In the genomic region with DNA sequence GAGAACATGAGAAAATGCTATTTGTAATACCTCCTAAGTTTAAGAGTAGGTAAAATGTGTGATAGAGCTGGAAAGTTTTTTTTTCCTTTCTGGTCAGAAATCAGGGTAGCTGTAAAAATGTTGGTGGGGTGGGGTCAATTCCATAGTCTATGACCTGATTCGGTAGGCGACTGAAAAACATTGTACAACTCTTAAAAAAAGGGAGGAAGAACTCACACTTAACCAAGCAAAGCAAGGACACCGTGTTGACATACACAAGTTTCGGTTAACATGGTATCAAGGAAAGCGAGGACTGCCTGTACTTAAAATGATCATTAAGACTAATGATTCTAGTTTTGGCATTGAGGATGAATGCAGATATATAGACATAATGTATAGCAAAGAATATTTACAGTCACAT, we compare ENCODE assay signal across 14 cellular contexts. TPM values are rescaled to one million over a fixed set of nuclear protein-coding genes. Genes with fewer than 3 reads are reported as not detected.
DNase-seq lines count a peak whose midpoint lies in the region; ATAC-seq and TF ChIP-seq lines count a peak whose summit lies in the region.
"Had no signal": no experiment of that assay in that cellular context is flagged by ENCODE, and none has a peak within 500 bp of the region (broad histone marks: within the 10 kb centered on the region; RNA-seq: fewer than 3 reads in every experiment).

No MANE protein-coding gene starts in this region.

- H3K4me1 ChIP-seq in DND-41 (ENCODE audit: insufficient read depth, low read length) = peaks cover 46% of the 10 kb centered on the region
- peaks cover 7% of the 10 kb centered on the region for H3K4me1 ChIP-seq in IMR-90 (ENCODE audit: control insufficient read depth, insufficient read depth, low read length)

- H3K36me3 ChIP-seq in DND-41 (ENCODE audit: insufficient read depth, low read length) (peaks cover 35% of the 10 kb centered on the region), IMR-90 (ENCODE audit: control insufficient read depth, insufficient read depth, low read length) (no peaks in the 10 kb centered on the region), MG63 (peaks cover 2% of the 10 kb centered on the region; the same call in 1 of the 2 replicates)
- H3K36me3 ChIP-seq: sigmoid colon, thoracic aorta had no signal

- peak overlapping the region; percentile 53; the same call in 1 of the 2 replicates for H3K18ac ChIP-seq in IMR-90 (ENCODE audit: low read depth, low read length)

- H3K23ac ChIP-seq in IMR-90 (ENCODE audit: low read depth, low read length) = peak overlapping the region; percentile 81

- H3K9me3 ChIP-seq in DND-41 (ENCODE audit: insufficient read depth, low read length, severe bottlenecking) (no peaks in the 10 kb centered on the region), IMR-90 (ENCODE audit: control insufficient read depth, insufficient read depth, low read length) (0 out of 2 replicates have a peak, but pooled peaks cover 2% of the 10 kb centered on the region), MG63 (no peaks in the 10 kb centered on the region)
- H3K9me3 ChIP-seq: sigmoid colon, thoracic aorta had no signal

- DNase-seq in DND-41 (no peak), IMR-90 (no peak), neural crest cell (ENCODE audit: low read depth, low spot score) (no peak), MG63 (no peak), NCI-H2196 treated with DMSO at 0.1 percent for 48 hours (lab: John Stamatoyannopoulos, UW; ENCODE audit: unreplicated experiment) (no peak)
- no peak for DNase-seq in activated naive CD8-positive, alpha-beta T cell treated with anti-CD3 and anti-CD28 coated beads for 36 hours
- DNase-seq in stimulated activated CD4-positive, alpha-beta T cell treated with anti-CD3 and anti-CD28 coated beads, Interleukin-1b, Interleukin-23, amount 100 ng/mL, for 48 hours = no peak
- DNase-seq: activated CD8-positive, alpha-beta memory T cell treated with anti-CD3 and anti-CD28 coated beads, Interleukin-2, amount 10 ng/mL, durations not matched to agents 7 days and 5 days; aorta; foreskin fibroblast; islet precursor cell; NCI-H2107; sigmoid colon had no signal

- H2AK9ac ChIP-seq in IMR-90 (replicated peaks; ENCODE audit: low read depth, low read length, poor library complexity) = no peak overlapping the region

- peak overlapping the region; percentile 81 for H3K14ac ChIP-seq in IMR-90 (replicated peaks; ENCODE audit: low read depth, low read length)

- no peak for ATAC-seq in DND-41 (ENCODE audit: insufficient read depth, low read depth)
- ATAC-seq in IMR-90 (ENCODE audit: low read depth) = no peak
- ATAC-seq: activated CD8-positive, alpha-beta memory T cell treated with anti-CD3 and anti-CD28 coated beads, Interleukin-2, amount 10 ng/mL, durations not matched to agents 7 days and 5 days had no signal

- H4K91ac ChIP-seq in IMR-90 (ENCODE audit: insufficient read depth, low read depth, low read length) = peak overlapping the region; percentile 43

- peaks cover 91% of the 10 kb centered on the region for H3K79me2 ChIP-seq in DND-41 (ENCODE audit: insufficient read depth, low read length)

- H4K8ac ChIP-seq in IMR-90 (ENCODE audit: low read depth in 2 of 2, low read length in 2 of 2) = peak overlapping the region; percentile 32 to 76; a peak in 3 of 4 replicates

- no peak for TF ChIP-seq RAD21 in IMR-90 (IDR thresholded peaks at IDR 0.05; ENCODE audit: low read length)

- peaks cover 14% of the 10 kb centered on the region for H3K36me3 Mint-ChIP-seq in activated naive CD8-positive, alpha-beta T cell treated with anti-CD3 and anti-CD28 coated beads for 36 hours
- H3K36me3 Mint-ChIP-seq in neural crest cell (ENCODE audit: low read depth) = no peaks in the 10 kb centered on the region

- H2AK5ac ChIP-seq in IMR-90 (ENCODE audit: low read depth, low read length) = peak overlapping the region; percentile 90

- peaks cover 14 to 49% of the 10 kb centered on the region in 2 experiments for H3K79me1 ChIP-seq in IMR-90 (ENCODE audit: low read depth in 1 of 2, low read length in 2 of 2)

- CTCF ChIA-PET in IMR-90 (lab: Yijun Ruan, JAX) = interaction anchor here (0.7 to 1.2 kb wide), 2 partner anchors 509 to 565 kb away, joined by 3 read pairs; no protein-coding TSS in a partner anchor

- peak overlapping the region; percentile 89 for H3K9ac ChIP-seq in DND-41 (ENCODE audit: low read depth, low read length)
- H3K9ac ChIP-seq in IMR-90 (ENCODE audit: low read depth, low read length) = no peak overlapping the region

- intact Hi-C loops in IMR-90 (cut with micrococcal nuclease) = loop anchor here (5.0 kb wide), 1 partner anchor 180 kb away; no protein-coding TSS in a partner anchor

- no peaks in the 10 kb centered on the region for H3K27me3 Mint-ChIP-seq in activated naive CD8-positive, alpha-beta T cell treated with anti-CD3 and anti-CD28 coated beads for 36 hours
- peaks cover 20% of the 10 kb centered on the region for H3K27me3 Mint-ChIP-seq in neural crest cell (ENCODE audit: low read depth)
- H3K27me3 Mint-ChIP-seq: activated CD8-positive, alpha-beta memory T cell treated with anti-CD3 and anti-CD28 coated beads, Interleukin-2, amount 10 ng/mL, durations not matched to agents 7 days and 5 days had no signal

- H2AFZ ChIP-seq in DND-41 (ENCODE audit: low read depth, low read length) (no peak overlapping the region), IMR-90 (replicated peaks; ENCODE audit: low read length, poor library complexity) (no peak overlapping the region)

- H3K56ac ChIP-seq in IMR-90 (ENCODE audit: extremely low read depth, insufficient read depth, low read length) = 0 out of 2 replicates have a peak overlapping the region, but pooled peaks have one; percentile 39

- TF ChIP-seq CTCF in DND-41 (IDR thresholded peaks at IDR 0.05; ENCODE audit: borderline replicate concordance, extremely low read depth, low read length, poor library complexity, severe bottlenecking) (no peak), IMR-90 (conservative IDR thresholded peaks at IDR 0.05; ENCODE audit: low read depth, low read length) (no peak), neural crest cell (conservative IDR thresholded peaks at IDR 0.05) (no peak)

- H3K27me3 ChIP-seq in DND-41 (ENCODE audit: insufficient read depth, low read length, poor library complexity) = no peaks in the 10 kb centered on the region
- H3K27me3 ChIP-seq in IMR-90 (ENCODE audit: control insufficient read depth, insufficient read depth, low read length) = no peaks in the 10 kb centered on the region
- H3K27me3 ChIP-seq in MG63 = no peaks in the 10 kb centered on the region
- H3K27me3 ChIP-seq: sigmoid colon had no signal

- H3K4ac ChIP-seq in IMR-90 (ENCODE audit: low read depth, low read length) = peak overlapping the region; percentile 79; the same call in 1 of the 2 replicates

- POLR2A ChIA-PET in IMR-90 (lab: Charles Lee; ENCODE audit: unreplicated experiment) = no interaction called here

- no peak overlapping the region; the same call in 1 of the 2 replicates for H4K5ac ChIP-seq in IMR-90 (ENCODE audit: low read depth, low read length)

- peak overlapping the region; percentile 97 for H2BK15ac ChIP-seq in IMR-90 (ENCODE audit: low read depth, low read length)

- peak overlapping the region; percentile 71 for H2BK5ac ChIP-seq in IMR-90 (ENCODE audit: low read depth, low read length, poor library complexity, severe bottlenecking)

- dilution Hi-C loops in IMR-90 (cut with HindIII; ENCODE audit: low sequenced_read_pairs, unreplicated experiment) = no loop called here

- H4K20me1 ChIP-seq in DND-41 (ENCODE audit: insufficient read depth, low read length) = peaks cover 18% of the 10 kb centered on the region
- H4K20me1 ChIP-seq in IMR-90 (ENCODE audit: insufficient read depth, low read length) = peaks cover 16% of the 10 kb centered on the region; the same call in 1 of the 2 replicates

- H3K4me3 ChIP-seq in DND-41 (ENCODE audit: low read depth in 1 of 2, low read length in 2 of 2) (peak overlapping the region in 1 of 2 experiments; percentile 3; a peak in 1 of 4 replicates), IMR-90 (ENCODE audit: insufficient read depth, low read depth, low read length) (no peak overlapping the region), MG63 (no peak overlapping the region; the same call in 1 of the 2 replicates)

- H3K4me3 Mint-ChIP-seq in activated naive CD8-positive, alpha-beta T cell treated with anti-CD3 and anti-CD28 coated beads for 36 hours = peak overlapping the region; percentile 32
- peak overlapping the region; percentile 98 for H3K4me3 Mint-ChIP-seq in neural crest cell

- H3K27ac ChIP-seq in DND-41 (ENCODE audit: low read length) = peak overlapping the region; percentile 30; the same call in 1 of the 2 replicates
- no peak overlapping the region for H3K27ac ChIP-seq in IMR-90 (ENCODE audit: insufficient read depth, low read length)

- in situ Hi-C loops in IMR-90 (cut with MboI; ENCODE audit: low sequenced_read_pairs) = loop anchor here (10.0 kb wide), 1 partner anchor 542 kb away; no protein-coding TSS in a partner anchor

- no peaks in the 10 kb centered on the region for H3K9me3 Mint-ChIP-seq in activated naive CD8-positive, alpha-beta T cell treated with anti-CD3 and anti-CD28 coated beads for 36 hours
- no peaks in the 10 kb centered on the region for H3K9me3 Mint-ChIP-seq in neural crest cell

- peak overlapping the region; percentile 83 for H2BK20ac ChIP-seq in IMR-90 (ENCODE audit: low read depth, low read length)

- H2BK120ac ChIP-seq in IMR-90 (ENCODE audit: low read depth, low read length) = peak overlapping the region; percentile 93

- H3K9me1 ChIP-seq in IMR-90 (ENCODE audit: insufficient read depth, low read length) = peaks cover 8% of the 10 kb centered on the region

- no CpG with 5 or more reads among the region's 5 CpGs for WGBS in IMR-90 (ENCODE audit: extremely low coverage in 2 of 2, insufficient read length in 1 of 2), 2 experiments

- TF ChIP-seq POLR2A in IMR-90 (IDR thresholded peaks at IDR 0.05; ENCODE audit: low read depth, low read length) = no peak

- H3K27ac Mint-ChIP-seq in activated naive CD8-positive, alpha-beta T cell treated with anti-CD3 and anti-CD28 coated beads for 36 hours = no peak overlapping the region
- H3K27ac Mint-ChIP-seq in neural crest cell (ENCODE audit: unreplicated experiment) = no peak overlapping the region

- peaks cover 23% of the 10 kb centered on the region for H3K4me1 Mint-ChIP-seq in activated naive CD8-positive, alpha-beta T cell treated with anti-CD3 and anti-CD28 coated beads for 36 hours
- H3K4me1 Mint-ChIP-seq in neural crest cell = peaks cover 44% of the 10 kb centered on the region

- BruUV-seq in IMR-90 (replicated peaks; lab: Mats Ljungman, UMichigan) = no TSS peak

- H3K4me2 ChIP-seq in DND-41 (ENCODE audit: insufficient read depth, low read length) (peak overlapping the region; percentile 95), IMR-90 (ENCODE audit: low read depth, low read length) (no peak overlapping the region)

RNA-seq across cellular contexts. Expression of gene ZEB1, which starts 1.8 kb away (rescaled TPM):
- total RNA-seq in IMR-90 (2012; rRNA removed) = 108 and 139 TPM in 2 replicates
- 21.7 and 23.7 TPM in 2 replicates for polyA plus RNA-seq in IMR-90 (2012; rRNA removed)
- 5.6 and 6.0 TPM in 2 replicates for polyA plus RNA-seq in IMR-90 (2012; cell fraction: cytosol; rRNA removed)
- polyA plus RNA-seq in IMR-90 (2012; cell fraction: nucleus; rRNA removed; ENCODE audit: low replicate concordance) = 8.5 and 80.1 TPM in 2 replicates
- 10 to 100 TPM; 23.5 to 27.8 TPM for total RNA-seq in activated naive CD8-positive, alpha-beta T cell treated with anti-CD3 and anti-CD28 coated beads for 36 hours
- 38.7 and 40.0 TPM in 2 replicates for total RNA-seq in neural crest cell
- 21.7 and 32.4 TPM in 2 replicates for total RNA-seq in MG63 (2014; rRNA removed; shearing (Covaris generic); ENCODE audit: low replicate concordance)
